ENCODE assay signal across 22 cellular contexts in the genomic region with DNA sequence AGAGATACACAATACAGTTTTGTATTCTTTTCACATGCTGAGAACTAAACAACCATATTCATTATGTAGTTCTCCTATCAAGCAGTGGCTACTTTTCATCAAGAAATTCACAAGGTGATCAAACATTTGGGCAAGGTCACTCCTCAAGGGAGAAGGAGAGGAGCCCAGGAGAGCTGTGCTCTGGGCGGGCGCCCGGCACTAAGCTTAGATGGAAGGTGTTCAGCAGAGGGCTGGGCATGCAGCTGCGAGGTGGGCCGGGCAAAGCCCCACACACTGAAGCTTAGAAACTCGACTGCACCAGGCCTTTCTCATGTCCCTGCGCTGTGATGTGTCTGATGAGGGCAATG. TPM values are rescaled to one million over a fixed set of nuclear protein-coding genes. Genes with fewer than 3 reads are reported as not detected.
DNase-seq lines count a peak whose midpoint lies in the region; FAIRE-seq and TF ChIP-seq lines count a peak whose summit lies in the region.
"Had no signal": no experiment of that assay in that cellular context is flagged by ENCODE, and none has a peak within 500 bp of the region (broad histone marks: within the 10 kb centered on the region; RNA-seq: fewer than 3 reads in every experiment).

No MANE protein-coding gene starts in this region.

- no peak overlapping the region for H3K14ac ChIP-seq in H1 (ENCODE audit: insufficient read length)

- no peak overlapping the region for H3K27ac Mint-ChIP-seq in type B pancreatic cell
- H3K27ac Mint-ChIP-seq: CD4-positive, alpha-beta T cell had no signal

- no peak overlapping the region; the same call in 1 of the 2 replicates for H3K18ac ChIP-seq in H1 (ENCODE audit: extremely low read depth, low read length)

- WGBS in H1 (ENCODE audit: extremely low coverage in 1 of 2, insufficient coverage in 1 of 2, insufficient read length in 1 of 2, insufficient replicate concordance in 2 of 2, low coverage in 1 of 2, low lambda C conversion rate in 2 of 2, missing lambda C conversion rate in 1 of 2), 2 experiments, result 65% methylated on average over 5 of the region's 7 CpGs; no CpG with 5 or more reads in 1 of the 2 experiments

- no peaks in the 10 kb centered on the region for H3K9me3 Mint-ChIP-seq in type B pancreatic cell
- H3K9me3 Mint-ChIP-seq: CD4-positive, alpha-beta T cell had no signal

- H3K4me3 Mint-ChIP-seq in type B pancreatic cell, result no peak overlapping the region
- H3K4me3 Mint-ChIP-seq: CD4-positive, alpha-beta T cell had no signal

- no peaks in the 10 kb centered on the region; the same call in 1 of the 2 replicates for H3K23me2 ChIP-seq in H1 (ENCODE audit: low read depth, low read length)

- DNase-seq in H1 (ENCODE audit: low read depth in 1 of 2, low spot score in 2 of 2), result no peak
- peak; percentile 66 for DNase-seq in type B pancreatic cell (ENCODE audit: extremely low spot score, unreplicated experiment)
- DNase-seq in MG63, result no peak
- no peak for DNase-seq in midbrain (lab: John Stamatoyannopoulos, UW)
- no peak for DNase-seq in SW480 (ENCODE audit: low spot score)
- DNase-seq: CD4-positive, alpha-beta T cell; DMS53; GDM1; GOT3; NCI-H446; SK-N-SH had no signal

- no peak overlapping the region for H3K27ac ChIP-seq in BLaER1
- no peak overlapping the region for H3K27ac ChIP-seq in H1 (ENCODE audit: low read depth, low read length)
- H3K27ac ChIP-seq in neural cell (ENCODE audit: low read length), result peak overlapping the region; percentile 81
- H3K27ac ChIP-seq: BLaER1 treated with 17β-estradiol and CSF1 and Interleukin-3, amounts not matched to agents 10 nM and 100 nM had no signal

- no peak overlapping the region for H4K8ac ChIP-seq in H1 (ENCODE audit: extremely low read depth, insufficient read depth, low read length)

- POLR2A ChIA-PET in H1 (lab: Charles Lee; ENCODE audit: partially characterized antibody), result interaction anchor here (1.3 kb wide), 1 partner anchor 11 kb away, joined by 4 read pairs; no protein-coding TSS in a partner anchor

- peaks cover 5% of the 10 kb centered on the region for H3F3A ChIP-seq in neural cell (ENCODE audit: insufficient read depth, low read length, poor library complexity, severe bottlenecking)

- H3K79me1 ChIP-seq in H1 (ENCODE audit: low read depth, low read length), result no peaks in the 10 kb centered on the region

- H3K27me3 Mint-ChIP-seq in type B pancreatic cell, result peaks cover 80% of the 10 kb centered on the region

- H2BK120ac ChIP-seq in H1 (replicated peaks; ENCODE audit: low read depth, low read length), result no peak overlapping the region

- H3K36me3 Mint-ChIP-seq in type B pancreatic cell, result no peaks in the 10 kb centered on the region

- no peak overlapping the region for H2AFZ ChIP-seq in H1 (ENCODE audit: low read length)
- H2AFZ ChIP-seq in neural cell (ENCODE audit: low read depth, low read length), result no peak overlapping the region

- no peak overlapping the region for H3K4ac ChIP-seq in H1 (replicated peaks; ENCODE audit: insufficient read length, low read depth, low read length)

- peak overlapping the region; percentile 80; the same call in 1 of the 2 replicates for H2BK12ac ChIP-seq in H1 (ENCODE audit: low read depth, low read length)

- peak overlapping the region; percentile 97; the same call in 1 of the 2 replicates for H2BK15ac ChIP-seq in H1 (ENCODE audit: low read length)

- FAIRE-seq in H1 (lab: Jason Lieb, UNC), result no peak
- FAIRE-seq: D721Med, GM12878, HepG2, K562 had no signal

- H4K91ac ChIP-seq in H1 (replicated peaks; ENCODE audit: insufficient read length, low read length), result peak overlapping the region; percentile 29

- no peaks in the 10 kb centered on the region for H3K36me3 ChIP-seq in BLaER1
- no peaks in the 10 kb centered on the region for H3K36me3 ChIP-seq in H1 (ENCODE audit: control insufficient read depth in 2 of 4, insufficient read depth in 4 of 4, low read length in 3 of 4)
- no peaks in the 10 kb centered on the region for H3K36me3 ChIP-seq in neural cell (ENCODE audit: insufficient read depth, low read length)
- no peaks in the 10 kb centered on the region for H3K36me3 ChIP-seq in MG63
- H3K36me3 ChIP-seq: BLaER1 treated with 17β-estradiol and CSF1 and Interleukin-3, amounts not matched to agents 10 nM and 100 nM had no signal

- no peaks in the 10 kb centered on the region for H3K79me2 ChIP-seq in H1 (ENCODE audit: control insufficient read depth in 1 of 2, insufficient read depth in 2 of 2, low read length in 2 of 2)
- no peaks in the 10 kb centered on the region for H3K79me2 ChIP-seq in neural cell (replicated peaks; ENCODE audit: insufficient read depth, low read length)

- no peak for TF ChIP-seq RAD21 in H1 (IDR thresholded peaks at IDR 0.05 in 1 of 2, conservative IDR thresholded peaks at IDR 0.05 in 1 of 2; ENCODE audit: low read depth in 2 of 2, low read length in 2 of 2)
- no peak for TF ChIP-seq RAD21 in neural cell (conservative IDR thresholded peaks at IDR 0.05)

- peaks cover 15% of the 10 kb centered on the region; the same call in 1 of the 2 replicates for H3K27me3 ChIP-seq in BLaER1
- peaks cover 0 to 22% (median 10%) of the 10 kb centered on the region in 4 experiments; a peak in 4 of 7 replicates for H3K27me3 ChIP-seq in H1 (replicated peaks in 1 of 4; ENCODE audit: control insufficient read depth in 3 of 4, extremely low read depth in 1 of 4, insufficient read depth in 3 of 4, low read length in 3 of 4)
- H3K27me3 ChIP-seq in neural cell (ENCODE audit: insufficient read depth, low read depth, low read length), result no peaks in the 10 kb centered on the region
- peaks cover 3% of the 10 kb centered on the region; the same call in 1 of the 2 replicates for H3K27me3 ChIP-seq in MG63

- H3K4me2 ChIP-seq in BLaER1, result peak overlapping the region; percentile 23
- H3K4me2 ChIP-seq in H1 (ENCODE audit: insufficient read depth in 1 of 2, low read depth in 2 of 2, low read length in 2 of 2), result peak overlapping the region; percentile 20 to 45; a peak in 3 of 4 replicates
- peak overlapping the region; percentile 77 for H3K4me2 ChIP-seq in neural cell (ENCODE audit: low read length)
- H3K4me2 ChIP-seq: SK-N-SH had no signal

- H3K9me2 ChIP-seq in neural cell (ENCODE audit: insufficient read depth, low read length), result no peaks in the 10 kb centered on the region
- H3K9me2 ChIP-seq: SK-N-SH had no signal

- H3K9me3 ChIP-seq in BLaER1 (no peaks in the 10 kb centered on the region), H1 (ENCODE audit: insufficient read depth in 2 of 2, low read depth in 1 of 2, low read length in 1 of 2) (no peaks in the 10 kb centered on the region; a peak in 1 of 4 replicates), neural cell (ENCODE audit: low read length) (no peaks in the 10 kb centered on the region), MG63 (no peaks in the 10 kb centered on the region)
- H3K9me3 ChIP-seq: BLaER1 treated with 17β-estradiol and CSF1 and Interleukin-3, amounts not matched to agents 10 nM and 100 nM; SK-N-SH had no signal

- H3K4me1 ChIP-seq in BLaER1, result peaks cover 14% of the 10 kb centered on the region
- peaks cover 5 to 25% (median 16%) of the 10 kb centered on the region in 4 experiments for H3K4me1 ChIP-seq in H1 (replicated peaks in 1 of 4; ENCODE audit: control insufficient read depth in 3 of 4, insufficient read depth in 4 of 4, low read length in 3 of 4)

- peaks cover 19% of the 10 kb centered on the region for H3K4me1 Mint-ChIP-seq in type B pancreatic cell (ENCODE audit: unreplicated experiment)

- no peak for TF ChIP-seq POLR2A in H1 (IDR thresholded peaks at IDR 0.05; ENCODE audit: control extremely low read depth in 1 of 2, low read depth in 2 of 2, low read length in 2 of 2)

- no peak overlapping the region for H4K5ac ChIP-seq in H1 (ENCODE audit: insufficient read length, low read depth, low read length)

- H3K9ac ChIP-seq in BLaER1 (no peak overlapping the region), H1 (replicated peaks in 1 of 4; ENCODE audit: extremely low read depth in 1 of 4, low read depth in 3 of 4, low read length in 3 of 4) (no peak overlapping the region), neural cell (ENCODE audit: low read length) (peak overlapping the region; percentile 40)
- H3K9ac ChIP-seq: BLaER1 treated with 17β-estradiol and CSF1 and Interleukin-3, amounts not matched to agents 10 nM and 100 nM; SK-N-SH had no signal

- H3K4me3 ChIP-seq in BLaER1 (no peak overlapping the region), H1 (ENCODE audit: extremely low read depth in 1 of 4, insufficient read depth in 2 of 4, low read depth in 3 of 4, low read length in 4 of 4) (no peak overlapping the region), neural cell (ENCODE audit: low read length) (peak overlapping the region; percentile 54), MG63 (no peak overlapping the region)
- H3K4me3 ChIP-seq: BLaER1 treated with 17β-estradiol and CSF1 and Interleukin-3, amounts not matched to agents 10 nM and 100 nM; GM12878; K562 had no signal

- H2AK5ac ChIP-seq in H1 (ENCODE audit: low read depth, low read length), result peak overlapping the region; percentile 75; the same call in 1 of the 2 replicates

- no peak for TF ChIP-seq CTCF in H1 (IDR thresholded peaks at IDR 0.05; ENCODE audit: control extremely low read depth in 1 of 3, insufficient read depth in 1 of 3, low read depth in 1 of 3, low read length in 3 of 3)
- TF ChIP-seq CTCF in neural cell (IDR thresholded peaks at IDR 0.05; ENCODE audit: poor library complexity, severe bottlenecking), result no peak
- no peak for TF ChIP-seq CTCF in type B pancreatic cell (conservative IDR thresholded peaks at IDR 0.05)

- CTCF ChIA-PET in H1 (lab: Charles Lee; ENCODE audit: partially characterized antibody), result interaction anchor here (1.0 to 2.3 kb wide), 5 partner anchors 10 to 872 kb away, joined by 3 to 12 read pairs (median 5); no protein-coding TSS in a partner anchor

- H2BK20ac ChIP-seq in H1 (ENCODE audit: low read length), result 0 out of 2 replicates have a peak overlapping the region, but pooled peaks have one; percentile 82

- no peak for TF ChIP-seq EP300 in H1 (IDR thresholded peaks at IDR 0.05; ENCODE audit: borderline replicate concordance in 1 of 2, low read depth in 2 of 2, low read length in 2 of 2)
- no peak for TF ChIP-seq EP300 in neural cell (conservative IDR thresholded peaks at IDR 0.05; ENCODE audit: poor library complexity, severe bottlenecking)

- no peak overlapping the region for H2BK5ac ChIP-seq in H1 (ENCODE audit: low read depth, low read length)

- H3K23ac ChIP-seq in H1 (ENCODE audit: insufficient read length), result no peak overlapping the region

- H3K56ac ChIP-seq in H1 (replicated peaks; ENCODE audit: insufficient read length, low read depth, low read length), result no peak overlapping the region

- no peaks in the 10 kb centered on the region for H4K20me1 ChIP-seq in BLaER1
- no peaks in the 10 kb centered on the region for H4K20me1 ChIP-seq in H1 (replicated peaks in 1 of 2; ENCODE audit: control insufficient read depth in 1 of 2, insufficient read depth in 2 of 2, low read length in 2 of 2)
- H4K20me1 ChIP-seq in neural cell (ENCODE audit: insufficient read depth), result no peaks in the 10 kb centered on the region

RNA-seq across cellular contexts. Expression of a gene that starts 30.4 kb away (rescaled TPM):
- not detected in 2 replicates for total RNA-seq in H1 (2021; fragmentation: NEBNext Ultra II Directional; extraction: Animal tissue kit (Norgen Biotek cat#: 25700))
- not detected in 2 replicates for polyA plus RNA-seq in H1 (2011; rRNA removed)
- not detected for polyA plus RNA-seq in H1 (2011; cell fraction: cytosol; rRNA removed)
- not detected for polyA plus RNA-seq in H1 (2011; cell fraction: nucleus; rRNA removed)
- not detected in 4 replicates for polyA plus RNA-seq in H1 (2012, experiment 1 of 2)
- polyA plus RNA-seq in H1 (2012, experiment 2 of 2), result not detected
- polyA plus RNA-seq in H1 (2013, experiment 1 of 2), result not detected
- not detected for polyA plus RNA-seq in H1 (2013, experiment 2 of 2)
- not detected in 2 replicates for polyA minus RNA-seq in H1 (2011; rRNA and poly(A)+ RNA removed)
- not detected for polyA minus RNA-seq in H1 (2011; cell fraction: cytosol; rRNA and poly(A)+ RNA removed)
- not detected for polyA minus RNA-seq in H1 (2011; cell fraction: nucleus; rRNA and poly(A)+ RNA removed)
- polyA plus RNA-seq in neural cell, result not detected in 2 replicates
- not detected in 2 replicates for polyA minus RNA-seq in neural cell
- total RNA-seq in type B pancreatic cell (ENCODE audit: low replicate concordance), result not detected in 2 replicates
- total RNA-seq in MG63 (2014; rRNA removed; shearing (Covaris generic); ENCODE audit: low replicate concordance), result not detected in 2 replicates
- total RNA-seq: A172; CD4-positive, alpha-beta T cell; GM12878; HepG2; HT1080; K562; LHCN-M2; MCF 10A had no signal
- polyA plus RNA-seq: GM12878, HepG2, K562, SK-N-SH had no signal

Comparison
In these comparisons a context has a peak if more than half of its experiments do, and no peak if none do; other contexts are left out.
1. H3K4me2 ChIP-seq: peak in every context shown above with its lines; median percentile 77 in neural cell; 32 in H1; 23 in BLaER1.